ENCODE assay signal across 26 cellular contexts in the genomic region with DNA sequence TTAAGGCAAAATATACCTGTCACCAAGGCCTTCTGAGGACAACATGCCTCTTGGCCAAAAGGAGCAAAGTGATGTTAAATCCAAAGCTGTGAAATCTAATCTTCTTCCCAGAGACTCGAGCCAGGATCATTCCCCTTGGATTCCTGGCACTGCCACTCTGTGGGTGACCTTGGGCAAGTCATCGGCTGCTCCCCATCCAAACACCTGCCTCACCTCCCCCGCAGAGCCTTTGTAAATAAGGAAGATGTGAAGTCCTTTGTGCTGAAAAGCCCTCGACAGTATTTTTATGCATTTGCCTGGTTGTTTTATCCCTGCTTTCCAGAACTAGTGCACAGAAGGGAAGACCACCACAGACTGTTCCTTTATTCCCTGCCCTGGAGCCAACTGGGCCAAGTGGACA. TPM values are rescaled to one million over a fixed set of nuclear protein-coding genes. Genes with fewer than 3 reads are reported as not detected.
DNase-seq lines count a peak whose midpoint lies in the region; ATAC-seq and TF ChIP-seq lines count a peak whose summit lies in the region.
"Had no signal": no experiment of that assay in that cellular context is flagged by ENCODE, and none has a peak within 500 bp of the region (broad histone marks: within the 10 kb centered on the region; RNA-seq: fewer than 3 reads in every experiment).

No MANE protein-coding gene starts in this region.

- H3K27ac Mint-ChIP-seq in stimulated activated naive CD8-positive, alpha-beta T cell treated with anti-CD3 and anti-CD28 coated beads, Interleukin-15, amount 100 ng/mL, for 72 hours: peak overlapping the region; percentile 29 to 68
- H3K27ac Mint-ChIP-seq: activated B cell treated with CpG ODN at 0.5 μM for 24 hours; T-helper 2 cell treated with Interferon-gamma antibody and Interleukin-4, amounts not matched to agents 5 μg/mL and 100 μg/mL, for 36 hours had no signal

- H3K4me1 Mint-ChIP-seq in stimulated activated naive CD8-positive, alpha-beta T cell treated with anti-CD3 and anti-CD28 coated beads, Interleukin-15, amount 100 ng/mL, for 72 hours: peaks cover 6% of the 10 kb centered on the region

- no peak for TF ChIP-seq CTCF in mucosa of descending colon (IDR thresholded peaks at IDR 0.05)

- H3K4me3 ChIP-seq in mucosa of descending colon: no peak overlapping the region
- H3K4me3 ChIP-seq: Peyer's patch, skin epidermis, stomach had no signal

- no peaks in the 10 kb centered on the region for H3K36me3 ChIP-seq in mucosa of descending colon (ENCODE audit: low read depth)
- H3K36me3 ChIP-seq: Peyer's patch had no signal

- no peaks in the 10 kb centered on the region for H3K9me3 ChIP-seq in mucosa of descending colon
- H3K9me3 ChIP-seq: Peyer's patch, stomach had no signal

- peaks cover 3% of the 10 kb centered on the region for H3K4me1 ChIP-seq in mucosa of descending colon (ENCODE audit: low read depth)
- H3K4me1 ChIP-seq: Peyer's patch had no signal

- no peaks in the 10 kb centered on the region for H3K27me3 Mint-ChIP-seq in stimulated activated naive CD8-positive, alpha-beta T cell treated with anti-CD3 and anti-CD28 coated beads, Interleukin-15, amount 100 ng/mL, for 72 hours
- H3K27me3 Mint-ChIP-seq: naive B cell had no signal

- intact Hi-C loops in mucosa of descending colon (cut with DNase I, micrococcal nuclease): no loop called here

- H3K4me3 Mint-ChIP-seq in stimulated activated naive CD8-positive, alpha-beta T cell treated with anti-CD3 and anti-CD28 coated beads, Interleukin-15, amount 100 ng/mL, for 72 hours: no peak overlapping the region
- H3K4me3 Mint-ChIP-seq: activated B cell treated with CpG ODN at 0.5 μM for 24 hours; naive B cell; T-helper 2 cell treated with Interferon-gamma antibody and Interleukin-4, amounts not matched to agents 5 μg/mL and 100 μg/mL, for 36 hours had no signal

- no peaks in the 10 kb centered on the region for H3K9me3 Mint-ChIP-seq in stimulated activated naive CD8-positive, alpha-beta T cell treated with anti-CD3 and anti-CD28 coated beads, Interleukin-15, amount 100 ng/mL, for 72 hours
- H3K9me3 Mint-ChIP-seq: activated B cell treated with CpG ODN at 0.5 μM for 24 hours; T-helper 2 cell treated with Interferon-gamma antibody and Interleukin-4, amounts not matched to agents 5 μg/mL and 100 μg/mL, for 36 hours had no signal

- DNase-seq in DMS53 (lab: John Stamatoyannopoulos, UW): peak; percentile 52
- no peak for DNase-seq in DMS53 treated with DMSO at 0.1 percent for 48 hours (lab: John Stamatoyannopoulos, UW; ENCODE audit: unreplicated experiment)
- DNase-seq in stimulated activated naive CD8-positive, alpha-beta T cell treated with anti-CD3 and anti-CD28 coated beads, Interleukin-15, amount 100 ng/mL, for 72 hours: no peak
- no peak for DNase-seq in stimulated activated naive CD8-positive, alpha-beta T cell treated with anti-CD3 and anti-CD28 coated beads, Interleukin-15, Interleukin-2, amounts not matched to agents 100 U/mL and 50 U/mL, for 24 hours
- no peak for DNase-seq in mucosa of descending colon
- DNase-seq in stimulated activated CD4-positive, alpha-beta T cell treated with anti-CD3 and anti-CD28 coated beads, Interleukin-15, amount 100 ng/mL, for 24 hours: no peak
- DNase-seq: activated B cell treated with CpG ODN at 0.5 μM for 24 hours; activated CD4-positive, alpha-beta T cell treated with anti-CD3 and anti-CD28 coated beads, Interleukin-2, amount 50 U/mL, for 48 hours; activated effector memory CD4-positive, alpha-beta T cell treated with anti-CD3 and anti-CD28 coated beads, Interleukin-2, amount 50 U/mL, for 16 hours; amniotic stem cell; effector memory CD4-positive, alpha-beta T cell; hippocampal formation; islet precursor cell; naive B cell; NCI-H1048; NCI-H226; NK-92 treated with Interleukin-12 subunit alpha and Interleukin-12 subunit beta, amount 100 ng/mL, for 24 hours; Peyer's patch; posterior cingulate gyrus; stomach had no signal

- ATAC-seq in stimulated activated naive CD8-positive, alpha-beta T cell treated with anti-CD3 and anti-CD28 coated beads, Interleukin-15, amount 100 ng/mL, for 72 hours: no peak
- no peak for ATAC-seq in stimulated activated naive CD8-positive, alpha-beta T cell treated with anti-CD3 and anti-CD28 coated beads, Interleukin-15, Interleukin-2, amounts not matched to agents 100 U/mL and 50 U/mL, for 24 hours
- ATAC-seq in mucosa of descending colon (peak; percentile 36), GM19328 (IDR thresholded peaks at IDR 0.05; ENCODE audit: unreplicated experiment) (no peak), HG03439 (IDR thresholded peaks at IDR 0.05; ENCODE audit: unreplicated experiment) (no peak)
- ATAC-seq: esophagus mucosa, SK-N-SH treated with all-trans-retinoic acid at 6 μM for 48 hours had no signal

RNA-seq across cellular contexts. Expression of a gene that starts 5.4 kb away (rescaled TPM):
- 1 to 10 TPM; 1.4 to 2.5 (median 2.0) TPM for total RNA-seq in mucosa of descending colon

RNA-seq across cellular contexts. Expression of a gene that starts 16.8 kb away (rescaled TPM):
- total RNA-seq in mucosa of descending colon: 100 to 1,000 TPM in 1 of 3 donors, 10 to 100 TPM in 2; 44.9 to 268 (median 91.3) TPM
